Comparison of ENCODE assay signal across 8 cellular contexts in the genomic region with DNA sequence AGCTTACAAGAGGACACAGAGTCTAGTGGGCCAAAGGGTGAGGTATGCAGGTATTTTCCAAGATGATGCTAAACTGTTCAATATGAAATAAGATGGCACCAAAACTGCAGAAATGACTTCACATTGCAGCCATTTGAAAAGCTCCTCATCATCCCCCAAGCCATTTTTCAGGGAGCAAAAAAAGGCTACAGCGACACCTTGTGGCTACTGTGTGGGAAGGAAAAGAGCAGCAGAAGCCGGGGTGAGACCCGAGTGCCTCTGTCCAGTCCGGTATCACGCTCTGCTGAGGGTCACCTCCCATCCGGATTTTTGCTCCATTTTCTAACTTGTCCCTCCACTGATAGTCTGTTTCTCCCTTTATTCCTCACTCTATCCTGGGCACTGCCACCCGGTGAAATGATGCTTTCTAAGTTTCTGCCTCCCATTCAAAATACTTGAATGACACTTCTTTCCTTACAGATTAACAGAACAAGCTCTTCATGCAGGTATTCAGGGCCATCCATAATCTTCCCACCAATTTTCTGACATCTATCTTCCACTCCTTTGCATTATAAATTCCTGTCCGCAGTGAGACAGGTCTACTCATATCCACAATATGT.
DNase-seq lines count a peak whose midpoint lies in the region; ATAC-seq and TF ChIP-seq lines count a peak whose summit lies in the region.

No MANE protein-coding gene starts in this region.

- no peak overlapping the region for H3K4ac ChIP-seq in mesenchymal stem cell (ENCODE audit: low read depth in 1 of 2, low read length in 2 of 2)

- CTCF ChIA-PET in RWPE1 (lab: Yijun Ruan, JAX): interaction anchor here (0.6 kb wide), 2 partner anchors 35 to 287 kb away, joined by 3 to 5 read pairs; no protein-coding TSS in a partner anchor

- no peak overlapping the region for H2BK5ac ChIP-seq in mesenchymal stem cell (ENCODE audit: low read depth, low read length, poor library complexity, severe bottlenecking)

- POLR2A ChIA-PET in RWPE1 (lab: Yijun Ruan, JAX; ENCODE audit: low non-redundant PET): no interaction called here

- H3K4me3 ChIP-seq in mesenchymal stem cell (ENCODE audit: insufficient read depth in 1 of 2, low read depth in 1 of 2, low read length in 2 of 2): no peak overlapping the region
- H3K4me3 ChIP-seq in upper lobe of right lung: no peak overlapping the region

- no peaks in the 10 kb centered on the region for H3K79me1 ChIP-seq in mesenchymal stem cell (replicated peaks; ENCODE audit: low read length, poor library complexity, severe bottlenecking)

- intact Hi-C loops in upper lobe of right lung (cut with DNase I): no loop called here

- no peaks in the 10 kb centered on the region for H3K36me3 ChIP-seq in mesenchymal stem cell (ENCODE audit: control insufficient read depth in 1 of 2, insufficient read depth in 2 of 2, low read depth in 1 of 2, low read length in 2 of 2)
- no peaks in the 10 kb centered on the region for H3K36me3 ChIP-seq in upper lobe of right lung

- no peak overlapping the region for H4K91ac ChIP-seq in mesenchymal stem cell (ENCODE audit: low read length)

- H3K14ac ChIP-seq in mesenchymal stem cell (ENCODE audit: low read length in 2 of 2): no peak overlapping the region

- H4K8ac ChIP-seq in mesenchymal stem cell (ENCODE audit: low read length): no peak overlapping the region

- no peak overlapping the region for H3K23ac ChIP-seq in mesenchymal stem cell (ENCODE audit: low read length in 2 of 2)

- no peak overlapping the region for H3K18ac ChIP-seq in mesenchymal stem cell (ENCODE audit: low read depth in 1 of 2, low read length in 2 of 2)

- H2AFZ ChIP-seq in mesenchymal stem cell (ENCODE audit: low read depth, low read length): no peak overlapping the region

- H2BK120ac ChIP-seq in mesenchymal stem cell (ENCODE audit: low read depth, low read length): no peak overlapping the region

- TF ChIP-seq CTCF in RWPE1 (conservative IDR thresholded peaks at IDR 0.05; ENCODE audit: low read depth): peak; percentile 65
- TF ChIP-seq CTCF in upper lobe of right lung (IDR thresholded peaks at IDR 0.05): peak; percentile 65

- no peak overlapping the region for H3K4me2 ChIP-seq in mesenchymal stem cell (ENCODE audit: low read length, poor library complexity, severe bottlenecking)

- WGBS in mesenchymal stem cell: 14% methylated on average over 7 of the region's 8 CpGs

- no peak overlapping the region for H3K27ac ChIP-seq in RWPE1
- H3K27ac ChIP-seq in mesenchymal stem cell (ENCODE audit: low read length, poor library complexity, severe bottlenecking): no peak overlapping the region
- H3K27ac ChIP-seq in upper lobe of right lung: no peak overlapping the region

- H3K9ac ChIP-seq in mesenchymal stem cell (ENCODE audit: low read length): no peak overlapping the region

- no peak overlapping the region for H2BK15ac ChIP-seq in mesenchymal stem cell (ENCODE audit: low read depth, poor library complexity, severe bottlenecking)

- H3K27me3 ChIP-seq in mesenchymal stem cell (ENCODE audit: control insufficient read depth in 1 of 2, insufficient read depth in 1 of 2, low read length in 2 of 2): no peaks in the 10 kb centered on the region
- peaks cover 10% of the 10 kb centered on the region for H3K27me3 ChIP-seq in upper lobe of right lung

- H2AK5ac ChIP-seq in mesenchymal stem cell (ENCODE audit: low read length, severe bottlenecking): no peak overlapping the region

- H3K9me3 ChIP-seq in mesenchymal stem cell (ENCODE audit: control insufficient read depth, low read length) (no peaks in the 10 kb centered on the region), upper lobe of right lung (no peaks in the 10 kb centered on the region)

- H2BK12ac ChIP-seq in mesenchymal stem cell (ENCODE audit: low read length in 2 of 2): no peak overlapping the region

- DNase-seq in NCI-H187 (lab: John Stamatoyannopoulos, UW) (peak; percentile 4 to 22), NCI-H187 treated with DMSO at 0.1 percent for 48 hours (lab: John Stamatoyannopoulos, UW) (no peak), RWPE1 (ENCODE audit: low spot score) (peak; percentile 30), dedifferentiated amniotic fluid mesenchymal stem cell (ENCODE audit: extremely low spot score) (peak; percentile 38), mesenchymal stem cell (peak; percentile 65), upper lobe of right lung (no peak)

- H3K4me1 ChIP-seq in mesenchymal stem cell (ENCODE audit: control insufficient read depth, insufficient read depth, low read depth, low read length) (no peaks in the 10 kb centered on the region), upper lobe of right lung (no peaks in the 10 kb centered on the region)

- ATAC-seq in GM19438 (IDR thresholded peaks at IDR 0.05; ENCODE audit: low read depth, unreplicated experiment): peak; percentile 68
- ATAC-seq in HG03565 (IDR thresholded peaks at IDR 0.05; ENCODE audit: unreplicated experiment): peak; percentile 78
- peak; percentile 80 for ATAC-seq in upper lobe of right lung

Comparison
In these comparisons a context has a peak if more than half of its experiments do, and no peak if none do; other contexts are left out.
1. DNase-seq: peak in NCI-H187 (2 of 2), RWPE1 (single experiment), dedifferentiated amniotic fluid mesenchymal stem cell (single experiment) and mesenchymal stem cell (single experiment); none in NCI-H187 treated with DMSO at 0.1 percent for 48 hours (single experiment) and upper lobe of right lung (single experiment).
2. Peak in every context shown above with its lines, with median percentiles within 50 percentile points of each other: ATAC-seq.